In the genomic region with DNA sequence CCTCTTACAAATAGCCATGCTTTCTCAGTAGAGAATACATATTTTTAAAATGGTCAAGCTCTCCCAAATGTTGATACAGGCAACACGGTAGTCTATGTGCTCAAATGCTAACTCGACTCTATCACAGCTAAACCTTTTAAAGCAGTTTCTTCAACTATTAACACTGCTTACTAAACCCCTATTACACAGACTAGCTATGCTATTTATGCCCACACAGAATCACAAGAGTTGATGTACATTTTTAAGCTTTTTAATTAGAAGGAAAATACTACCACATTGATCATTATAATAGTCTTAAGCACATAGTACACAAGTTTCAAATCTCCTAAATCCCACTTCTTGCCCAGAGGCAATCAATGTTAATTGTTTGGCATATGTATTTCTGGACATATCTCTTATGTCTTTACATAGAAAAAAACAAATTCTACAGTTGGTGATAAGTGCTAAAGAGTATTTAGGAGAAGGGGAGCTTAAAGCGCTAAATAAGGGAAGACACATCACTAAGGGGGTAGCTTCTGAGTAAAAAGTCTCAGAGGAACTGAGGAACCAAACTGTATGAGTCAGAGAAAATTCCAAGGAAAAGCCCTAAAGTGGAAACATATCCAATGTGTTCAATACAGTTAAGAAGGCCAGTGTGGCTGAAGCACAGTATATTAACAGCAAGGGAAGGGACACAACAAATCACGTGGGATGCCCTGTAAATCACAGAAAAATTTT, we compare ENCODE assay signal across 1 cellular context.
TF ChIP-seq lines count a peak whose summit lies in the region.

No MANE protein-coding gene starts in this region.

TF ChIP-seq in endothelial cell of umbilical vein, 7 proteins besides CTCF, POLR2A, EP300 and RAD21:
- TF ChIP-seq GATA2 (IDR thresholded peaks at IDR 0.05; ENCODE audit: insufficient read depth, insufficient read length, low read depth, low read length) (no peak), JUN (IDR thresholded peaks at IDR 0.05; ENCODE audit: borderline replicate concordance, insufficient read depth, insufficient read length, low read depth) (no peak), MYC (IDR thresholded peaks at IDR 0.05; ENCODE audit: low read depth, low read length) (no peak), FOS (IDR thresholded peaks at IDR 0.05; ENCODE audit: borderline replicate concordance, insufficient read depth, low read length) (no peak), EZH2 (IDR thresholded peaks at IDR 0.05; ENCODE audit: borderline replicate concordance, low read depth, low read length, severe bottlenecking) (no peak), POLR2AphosphoS5 (IDR thresholded peaks at IDR 0.05; ENCODE audit: insufficient read depth, low read depth, low read length) (no peak)
- TF ChIP-seq, protein P1, sequence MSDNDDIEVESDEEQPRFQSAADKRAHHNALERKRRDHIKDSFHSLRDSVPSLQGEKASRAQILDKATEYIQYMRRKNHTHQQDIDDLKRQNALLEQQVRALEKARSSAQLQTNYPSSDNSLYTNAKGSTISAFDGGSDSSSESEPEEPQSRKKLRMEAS (IDR thresholded peaks at IDR 0.05; ENCODE audit: insufficient read depth, insufficient read length) = no peak
